Comparison of ENCODE assay signal across 8 cellular contexts in genomic region chr1:229342305-229342901, GRCh38. TPM values are rescaled to one million over a fixed set of nuclear protein-coding genes. Genes with fewer than 3 reads are reported as not detected.
DNase-seq lines count a peak whose midpoint lies in the region; ATAC-seq and TF ChIP-seq lines count a peak whose summit lies in the region.

No MANE protein-coding gene starts in this region.

- no peaks in the 10 kb centered on the region for H3K36me3 ChIP-seq in ascending aorta

- no peaks in the 10 kb centered on the region for H3K27me3 ChIP-seq in ascending aorta

- peak; percentile 64 for TF ChIP-seq POLR2A in GM15510 (IDR thresholded peaks at IDR 0.05; ENCODE audit: borderline replicate concordance, extremely low read depth, insufficient read length)

- TF ChIP-seq CTCF in ascending aorta (IDR thresholded peaks at IDR 0.05), result no peak

- intact Hi-C loops in ascending aorta (cut with DNase I), result loop anchor here (2.0 to 10.0 kb wide), 3 partner anchors 68 to 282 kb away; partner anchors contain the start of genes RAB4A, TAF5L and URB2

- DNase-seq in NCI-H128 (lab: John Stamatoyannopoulos, UW; ENCODE audit: unreplicated experiment) (peak; percentile 80), ascending aorta (ENCODE audit: low spot score in 2 of 2) (peak; percentile 41 to 88), hepatic stellate cell (ENCODE audit: low spot score) (peak; percentile 79), retina (peak; percentile 93), OCI-M2 (lab: John Stamatoyannopoulos, UW; ENCODE audit: unreplicated experiment) (no peak)
- peak; percentile 84 for DNase-seq in T-helper 2 cell treated with Interferon-gamma antibody and Interleukin-4, amounts not matched to agents 5 μg/mL and 100 μg/mL, for 36 hours (ENCODE audit: low spot score)

- H3K9me3 Mint-ChIP-seq in T-helper 2 cell treated with Interferon-gamma antibody and Interleukin-4, amounts not matched to agents 5 μg/mL and 100 μg/mL, for 36 hours, result peaks cover 8% of the 10 kb centered on the region

- peaks cover 41% of the 10 kb centered on the region for H3K4me1 Mint-ChIP-seq in T-helper 2 cell treated with Interferon-gamma antibody and Interleukin-4, amounts not matched to agents 5 μg/mL and 100 μg/mL, for 36 hours (ENCODE audit: low read depth)

- H3K4me3 ChIP-seq in ascending aorta, result peak overlapping the region; percentile 75 to 87

- H3K4me3 Mint-ChIP-seq in T-helper 2 cell treated with Interferon-gamma antibody and Interleukin-4, amounts not matched to agents 5 μg/mL and 100 μg/mL, for 36 hours, result peak overlapping the region; percentile 72

- peaks cover 19% of the 10 kb centered on the region for H3K36me3 Mint-ChIP-seq in T-helper 2 cell treated with Interferon-gamma antibody and Interleukin-4, amounts not matched to agents 5 μg/mL and 100 μg/mL, for 36 hours (ENCODE audit: low read depth)

- peak overlapping the region; percentile 77 for H3K27ac Mint-ChIP-seq in T-helper 2 cell treated with Interferon-gamma antibody and Interleukin-4, amounts not matched to agents 5 μg/mL and 100 μg/mL, for 36 hours

- H3K27me3 Mint-ChIP-seq in T-helper 2 cell treated with Interferon-gamma antibody and Interleukin-4, amounts not matched to agents 5 μg/mL and 100 μg/mL, for 36 hours (ENCODE audit: low read depth), result peaks cover 16% of the 10 kb centered on the region

- peak; percentile 76 for ATAC-seq in HG02759 (IDR thresholded peaks at IDR 0.05; ENCODE audit: unreplicated experiment)

- H3K27ac ChIP-seq in ascending aorta, result peak overlapping the region; percentile 87 to 89

- peaks cover 5 to 6% of the 10 kb centered on the region in 2 donors for H3K4me1 ChIP-seq in ascending aorta

- no peaks in the 10 kb centered on the region for H3K9me3 ChIP-seq in ascending aorta

RNA-seq across cellular contexts. Expression of gene CCSAP, which starts 0.4 kb away (rescaled TPM):
- total RNA-seq in ascending aorta, result 2.9 TPM
